In the genomic region with DNA sequence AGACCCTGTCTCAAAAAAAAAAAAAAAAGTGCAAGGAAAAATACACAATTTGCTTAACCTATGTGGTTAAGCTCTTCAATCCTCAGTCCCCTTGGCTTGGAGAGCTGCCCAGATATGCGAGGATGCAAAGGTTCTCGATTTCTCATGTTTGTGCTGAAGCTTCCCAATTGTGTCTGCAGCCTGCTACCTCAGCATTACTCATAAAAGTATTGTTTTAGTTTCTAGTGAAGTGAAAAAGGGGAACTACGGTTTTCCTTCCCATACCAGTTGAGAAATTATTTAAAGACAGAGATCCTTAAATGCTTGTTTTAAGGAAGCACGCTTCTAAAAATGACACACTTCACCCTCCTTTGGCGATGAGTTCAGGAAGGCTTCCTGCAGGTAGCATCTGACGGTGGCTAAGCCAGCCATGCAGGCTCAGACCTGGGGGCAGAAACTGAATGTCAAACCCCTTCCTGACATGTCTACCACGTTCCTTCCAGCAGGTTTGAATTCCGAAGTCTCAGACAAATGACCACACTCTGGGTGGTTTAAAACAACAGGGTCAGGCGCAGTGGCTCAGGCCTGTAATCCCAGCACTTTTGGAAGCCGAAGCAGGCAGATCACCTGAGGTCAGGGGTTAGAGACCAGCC, we compare ENCODE assay signal across 1 cellular context.
TF ChIP-seq lines count a peak whose summit lies in the region.

No MANE protein-coding gene starts in this region.

TF ChIP-seq in HepG2, 621 proteins besides CTCF, POLR2A, EP300 and RAD21 (continued from another document):
- no peak for TF ChIP-seq ZNF770 (CRISPR knock-in tag; IDR thresholded peaks at IDR 0.05)
